9 cellular contexts compared by ENCODE assay signal in genomic region chr10:89515031-89515841, GRCh38. TPM values are rescaled to one million over a fixed set of nuclear protein-coding genes. Genes with fewer than 3 reads are reported as not detected.
DNase-seq lines count a peak whose midpoint lies in the region; ATAC-seq and TF ChIP-seq lines count a peak whose summit lies in the region.
"Had no signal": no experiment of that assay in that cellular context is flagged by ENCODE, and none has a peak within 500 bp of the region (broad histone marks: within the 10 kb centered on the region; RNA-seq: fewer than 3 reads in every experiment).

No MANE protein-coding gene starts in this region.

- no peaks in the 10 kb centered on the region for H4K20me1 ChIP-seq in SK-N-SH (ENCODE audit: insufficient read depth)

- intact Hi-C loops in posterior vena cava (cut with DNase I): loop anchor here in 1 of 2 donors (5.0 kb wide), 1 partner anchor 43 kb away; no protein-coding TSS in a partner anchor

- TF ChIP-seq CTCF in AG09319 (IDR thresholded peaks at IDR 0.05; ENCODE audit: low read depth, low read length) (no peak), SK-N-SH (IDR thresholded peaks at IDR 0.05) (no peak), foreskin fibroblast (IDR thresholded peaks at IDR 0.05; ENCODE audit: low read depth, low read length) (no peak)

- H3K9ac ChIP-seq in SK-N-SH: peak overlapping the region; percentile 80

- H3K4me3 ChIP-seq in SK-N-SH (ENCODE audit: low read depth in 2 of 2, low read length in 1 of 2) (peak overlapping the region in 1 of 2 experiments; percentile 30; a peak in 2 of 4 replicates), foreskin fibroblast (ENCODE audit: low read depth in 1 of 2, low read length in 2 of 2) (peak overlapping the region in 1 of 2 donors; percentile 16)

- H3K79me2 ChIP-seq in SK-N-SH (ENCODE audit: insufficient read depth): no peaks in the 10 kb centered on the region

- H3K9me3 ChIP-seq in SK-N-SH: no peaks in the 10 kb centered on the region

- TF ChIP-seq EP300 in SK-N-SH (IDR thresholded peaks at IDR 0.05; ENCODE audit: borderline replicate concordance in 1 of 2, low read depth in 1 of 2, low read length in 1 of 2): peak in 1 of 2 experiments; percentile 69; a peak in 2 of 4 replicates

- no peaks in the 10 kb centered on the region for H3K9me2 ChIP-seq in SK-N-SH

- DNase-seq in AG09319 (ENCODE audit: extremely low read depth, low read depth): peak; percentile 95
- DNase-seq in SK-N-SH: no peak
- peak; percentile 98 to 99 for DNase-seq in foreskin fibroblast
- peak; percentile 79 for DNase-seq in posterior vena cava (ENCODE audit: low spot score)
- DNase-seq in stimulated activated naive CD4-positive, alpha-beta T cell treated with Interleukin-2 at 50 U/mL for 16 hours (lab: John Stamatoyannopoulos, UW): no peak
- no peak for DNase-seq in activated CD4-positive, CD25-positive, alpha-beta regulatory T cell treated with anti-CD3 and anti-CD28 coated beads, Interleukin-2, amount 50 U/mL, for 72 hours
- no peak for DNase-seq in NOMO-1 treated with dmso at 0.1 percent for 144 hours (lab: John Stamatoyannopoulos, UW; ENCODE audit: unreplicated experiment)

- peaks cover 15% of the 10 kb centered on the region for H3F3A ChIP-seq in SK-N-SH (replicated peaks; ENCODE audit: insufficient read depth)

- no peak for ATAC-seq in GM18502 (IDR thresholded peaks at IDR 0.05; ENCODE audit: poor library complexity, unreplicated experiment)

- 44% methylated on average over 8 of the region's 8 CpGs for WGBS in SK-N-SH (ENCODE audit: low lambda C conversion rate)

- H3K4me2 ChIP-seq in SK-N-SH: peak overlapping the region; percentile 53

- TF ChIP-seq RAD21 in SK-N-SH (IDR thresholded peaks at IDR 0.05; ENCODE audit: low read length): no peak

- H3K36me3 ChIP-seq in SK-N-SH (replicated peaks in 1 of 2; ENCODE audit: control insufficient read depth in 1 of 2, insufficient read depth in 2 of 2, low read length in 1 of 2): no peaks in the 10 kb centered on the region

- POLR2A ChIA-PET in SK-N-SH (lab: Yijun Ruan, JAX): no interaction called here

- H3K27me3 ChIP-seq in SK-N-SH (ENCODE audit: insufficient read depth): no peaks in the 10 kb centered on the region

- H2AFZ ChIP-seq in SK-N-SH (ENCODE audit: low read depth): peak overlapping the region; percentile 8; the same call in 1 of the 2 replicates

- CTCF ChIA-PET in SK-N-SH (lab: Yijun Ruan, JAX): no interaction called here

- H3K4me1 ChIP-seq in SK-N-SH (ENCODE audit: control insufficient read depth in 1 of 2, insufficient read depth in 2 of 2, low read depth in 1 of 2, low read length in 1 of 2): peaks cover 17 to 21% of the 10 kb centered on the region in 2 experiments; a peak in 3 of 4 replicates

- peak overlapping the region in 1 of 2 experiments; percentile 98; a peak in 2 of 4 replicates for H3K27ac ChIP-seq in SK-N-SH (ENCODE audit: low read depth in 2 of 2, low read length in 1 of 2)

TF ChIP-seq in SK-N-SH, 30 proteins besides CTCF, POLR2A, EP300 and RAD21 (continues in another document):
- TF ChIP-seq TCF12 (IDR thresholded peaks at IDR 0.05): peak; percentile 90
- TF ChIP-seq POLR2AphosphoS5 (IDR thresholded peaks at IDR 0.05; ENCODE audit: low read depth, low read length): peak; percentile 65; the same call in 1 of the 2 replicates
- TF ChIP-seq GABPA (IDR thresholded peaks at IDR 0.05; ENCODE audit: low read depth): no peak
- peak; percentile 75; the same call in 1 of the 2 replicates for TF ChIP-seq TEAD4 (IDR thresholded peaks at IDR 0.05; ENCODE audit: borderline replicate concordance, insufficient read depth)
- no peak for TF ChIP-seq SIN3A (IDR thresholded peaks at IDR 0.05; ENCODE audit: borderline replicate concordance, low read depth, low read length)
- TF ChIP-seq RFX5 (IDR thresholded peaks at IDR 0.05; ENCODE audit: low read length): no peak
- no peak for TF ChIP-seq MXI1 (IDR thresholded peaks at IDR 0.05; ENCODE audit: low read depth, low read length)
- TF ChIP-seq MAX (IDR thresholded peaks at IDR 0.05; ENCODE audit: low read depth): peak; percentile 51
- no peak for TF ChIP-seq FOXJ3 (CRISPR knock-in tag; IDR thresholded peaks at IDR 0.05)
- no peak for TF ChIP-seq USF2 (IDR thresholded peaks at IDR 0.05; ENCODE audit: borderline replicate concordance, low read depth, low read length)
- TF ChIP-seq ELF1 (IDR thresholded peaks at IDR 0.05): no peak
- 0 out of 2 replicates have a peak, but pooled peaks have one; percentile 21 for TF ChIP-seq MEF2A (IDR thresholded peaks at IDR 0.05; ENCODE audit: borderline replicate concordance, low read depth)
- no peak for TF ChIP-seq EZH2phosphoT487 (IDR thresholded peaks at IDR 0.05; ENCODE audit: borderline replicate concordance, low read depth)
- TF ChIP-seq IRF3 (IDR thresholded peaks at IDR 0.05; ENCODE audit: low read depth, low read length): no peak
- TF ChIP-seq FOSL2 (IDR thresholded peaks at IDR 0.05; ENCODE audit: borderline replicate concordance, low read depth): peak; percentile 63
- peak; percentile 92 for TF ChIP-seq PBX3 (IDR thresholded peaks at IDR 0.05)
- peak; percentile 63 for TF ChIP-seq NFIC (IDR thresholded peaks at IDR 0.05; ENCODE audit: borderline replicate concordance)
- TF ChIP-seq JUND (IDR thresholded peaks at IDR 0.05): peak; percentile 74
- peak; percentile 45; the same call in 1 of the 2 replicates for TF ChIP-seq RXRA (IDR thresholded peaks at IDR 0.05; ENCODE audit: borderline replicate concordance, low read depth)
- no peak for TF ChIP-seq TAF1 (IDR thresholded peaks at IDR 0.05; ENCODE audit: borderline replicate concordance, low read depth, low read length)
- TF ChIP-seq RCOR1 (IDR thresholded peaks at IDR 0.05; ENCODE audit: low read length): no peak
- 0 out of 2 replicates have a peak, but pooled peaks have one; percentile 19 for TF ChIP-seq ZBTB33 (IDR thresholded peaks at IDR 0.05; ENCODE audit: borderline replicate concordance, low read depth)
- peak; percentile 52; the same call in 1 of the 2 replicates for TF ChIP-seq FOXM1 (IDR thresholded peaks at IDR 0.05; ENCODE audit: low read depth)
- TF ChIP-seq USF1 (IDR thresholded peaks at IDR 0.05; ENCODE audit: borderline replicate concordance, low read depth): no peak

RNA-seq across cellular contexts. Expression of gene SLC16A12, which starts 20.2 kb away (rescaled TPM):
- polyA plus RNA-seq in SK-N-SH (2012; rRNA removed): 0.13 TPM in 2 replicates
- polyA plus RNA-seq in SK-N-SH (2012; cell fraction: cytosol; rRNA removed): 0.10 and 0.14 TPM in 2 replicates
- 0.05 and 0.10 TPM in 2 replicates for polyA plus RNA-seq in SK-N-SH (2012; cell fraction: nucleus; rRNA removed)
- total RNA-seq in posterior vena cava: under 1 TPM; 0.51 to 0.57 TPM
- total RNA-seq: endothelial cell of umbilical vein had no signal
- polyA plus RNA-seq: endothelial cell of umbilical vein had no signal

Comparison
In these comparisons a context has a peak if more than half of its experiments do, and no peak if none do; other contexts are left out.
1. DNase-seq: peak in AG09319 (single experiment), foreskin fibroblast (2 of 2) and posterior vena cava (single experiment); none in SK-N-SH (single experiment), stimulated activated naive CD4-positive, alpha-beta T cell treated with Interleukin-2 at 50 U/mL for 16 hours (single experiment), activated CD4-positive, CD25-positive, alpha-beta regulatory T cell treated with anti-CD3 and anti-CD28 coated beads, Interleukin-2, amount 50 U/mL, for 72 hours (single experiment) and NOMO-1 treated with dmso at 0.1 percent for 144 hours (single experiment).